11 cellular contexts compared by ENCODE assay signal in the genomic region with DNA sequence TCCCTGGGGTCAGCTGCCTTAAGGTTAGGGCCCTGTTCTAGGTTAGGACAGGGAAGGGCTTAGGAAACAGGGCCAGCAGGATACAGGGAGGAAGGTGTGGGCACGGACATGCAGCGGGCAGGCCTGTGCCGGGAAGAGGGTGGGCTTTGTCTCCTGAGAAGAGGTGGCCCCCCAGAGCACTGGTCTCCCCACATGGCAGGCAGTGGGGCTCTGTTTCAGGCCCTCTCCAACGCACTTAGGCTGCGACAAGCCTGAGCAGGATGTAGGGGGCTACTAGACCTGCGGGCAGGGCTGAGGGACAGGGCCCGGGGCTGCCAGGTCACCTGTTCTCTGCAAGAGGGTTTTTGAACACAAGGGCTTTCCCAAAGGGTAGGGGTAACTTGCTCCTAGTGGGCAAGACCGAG. TPM values are rescaled to one million over a fixed set of nuclear protein-coding genes. Genes with fewer than 3 reads are reported as not detected.
DNase-seq lines count a peak whose midpoint lies in the region; ATAC-seq, FAIRE-seq and TF ChIP-seq lines count a peak whose summit lies in the region.
"Had no signal": no experiment of that assay in that cellular context is flagged by ENCODE, and none has a peak within 500 bp of the region (broad histone marks: within the 10 kb centered on the region; RNA-seq: fewer than 3 reads in every experiment).

No MANE protein-coding gene starts in this region.

- no peaks in the 10 kb centered on the region for H3K27me3 Mint-ChIP-seq in activated T-helper 2 cell treated with anti-CD3 and anti-CD28 coated beads, Interferon-gamma antibody, Interleukin-2, Interleukin-4, amounts not matched to agents 10 μg/mL and 5 μg/mL and 100 μg/mL, durations not matched to agents 14 hours and 24 hours and 36 hours (ENCODE audit: low read depth)
- no peaks in the 10 kb centered on the region for H3K27me3 Mint-ChIP-seq in memory B cell

- FAIRE-seq in D721Med (lab: Jason Lieb, UNC) = no peak
- FAIRE-seq: HTR-8/SVneo had no signal

- intact Hi-C loops in heart left ventricle (cut with DNase I) = loop anchor here in 5 of 10 donors (5.0 to 10.0 kb wide), 3 partner anchors 33 to 125 kb away; a partner anchor contains a TSS
- intact Hi-C loops in Right ventricle myocardium superior (cut with DNase I) = no loop called here
- intact Hi-C loops in activated T-helper 2 cell treated with anti-CD3 and anti-CD28 coated beads, Interferon-gamma antibody, Interleukin-2, Interleukin-4, amounts not matched to agents 10 μg/mL and 5 μg/mL and 100 μg/mL, durations not matched to agents 14 hours and 24 hours and 36 hours (cut with micrococcal nuclease) = loop anchor here (2.0 kb wide), 1 partner anchor 13 kb away; no protein-coding TSS in a partner anchor

- H3K27me3 ChIP-seq in heart left ventricle = no peaks in the 10 kb centered on the region
- H3K27me3 ChIP-seq in foreskin keratinocyte = no peaks in the 10 kb centered on the region

- 70 to 88% (median 76%) methylated on average over 1 to 8 of the region's 8 CpGs for WGBS in heart left ventricle, 4 donors
- 93% methylated on average over 8 of the region's 8 CpGs for WGBS in urinary bladder

- peak overlapping the region; percentile 35 for H3K4me3 Mint-ChIP-seq in activated T-helper 2 cell treated with anti-CD3 and anti-CD28 coated beads, Interferon-gamma antibody, Interleukin-2, Interleukin-4, amounts not matched to agents 10 μg/mL and 5 μg/mL and 100 μg/mL, durations not matched to agents 14 hours and 24 hours and 36 hours (ENCODE audit: low read depth)
- H3K4me3 Mint-ChIP-seq in memory B cell = peak overlapping the region; percentile 66

- peaks cover 0 to 20% (median 0%) of the 10 kb centered on the region in 9 donors for H3K36me3 ChIP-seq in heart left ventricle
- H3K36me3 ChIP-seq in urinary bladder (ENCODE audit: insufficient read depth) = no peaks in the 10 kb centered on the region
- H3K36me3 ChIP-seq: WERI-Rb-1 had no signal

- no peaks in the 10 kb centered on the region for H3K9me3 Mint-ChIP-seq in activated T-helper 2 cell treated with anti-CD3 and anti-CD28 coated beads, Interferon-gamma antibody, Interleukin-2, Interleukin-4, amounts not matched to agents 10 μg/mL and 5 μg/mL and 100 μg/mL, durations not matched to agents 14 hours and 24 hours and 36 hours
- no peaks in the 10 kb centered on the region for H3K9me3 Mint-ChIP-seq in memory B cell

- H3K4me1 ChIP-seq in heart left ventricle (peaks cover 52 to 100% (median 100%) of the 10 kb centered on the region in 12 donors), urinary bladder (ENCODE audit: insufficient read depth) (peaks cover 1% of the 10 kb centered on the region), foreskin keratinocyte (peaks cover 37% of the 10 kb centered on the region)

- no peaks in the 10 kb centered on the region for H3K9me3 ChIP-seq in heart left ventricle

- peak overlapping the region in 1 of 12 donors; percentile 15 for H3K4me3 ChIP-seq in heart left ventricle
- no peak overlapping the region for H3K4me3 ChIP-seq in urinary bladder (ENCODE audit: low read depth, low read length)

- peaks cover 93% of the 10 kb centered on the region for H3K4me1 Mint-ChIP-seq in activated T-helper 2 cell treated with anti-CD3 and anti-CD28 coated beads, Interferon-gamma antibody, Interleukin-2, Interleukin-4, amounts not matched to agents 10 μg/mL and 5 μg/mL and 100 μg/mL, durations not matched to agents 14 hours and 24 hours and 36 hours (ENCODE audit: low read depth)
- peaks cover 77% of the 10 kb centered on the region for H3K4me1 Mint-ChIP-seq in memory B cell

- H3K36me3 Mint-ChIP-seq in activated T-helper 2 cell treated with anti-CD3 and anti-CD28 coated beads, Interferon-gamma antibody, Interleukin-2, Interleukin-4, amounts not matched to agents 10 μg/mL and 5 μg/mL and 100 μg/mL, durations not matched to agents 14 hours and 24 hours and 36 hours (ENCODE audit: low read depth) = peaks cover 46% of the 10 kb centered on the region
- H3K36me3 Mint-ChIP-seq in memory B cell = peaks cover 7% of the 10 kb centered on the region

- peak in 1 of 5 donors; percentile 17 for DNase-seq in heart left ventricle
- DNase-seq in Right ventricle myocardium superior = no peak
- DNase-seq in activated T-helper 2 cell treated with anti-CD3 and anti-CD28 coated beads, Interferon-gamma antibody, Interleukin-2, Interleukin-4, amounts not matched to agents 10 μg/mL and 5 μg/mL and 100 μg/mL, durations not matched to agents 14 hours and 24 hours and 36 hours (ENCODE audit: low spot score) = no peak
- no peak for DNase-seq in memory B cell (ENCODE audit: low spot score in 2 of 2)
- DNase-seq in foreskin keratinocyte = no peak
- no peak for DNase-seq in D721Med (ENCODE audit: insufficient read length, low spot score)
- DNase-seq in activated CD4-positive, CD25-positive, alpha-beta regulatory T cell treated with anti-CD3 and anti-CD28 coated beads, Interleukin-2, amount 50 U/mL, for 72 hours = no peak
- DNase-seq: cerebellar nuclear complex, WERI-Rb-1 had no signal

- peak overlapping the region; percentile 7 to 94 (median 87) for H3K27ac ChIP-seq in heart left ventricle
- peak overlapping the region; percentile 42 for H3K27ac ChIP-seq in urinary bladder (ENCODE audit: low read depth)
- no peak overlapping the region for H3K27ac ChIP-seq in foreskin keratinocyte
- H3K27ac ChIP-seq: WERI-Rb-1 had no signal

- TF ChIP-seq POLR2A in heart left ventricle (IDR thresholded peaks at IDR 0.05) = no peak

- peak overlapping the region; percentile 100 for H3K27ac Mint-ChIP-seq in activated T-helper 2 cell treated with anti-CD3 and anti-CD28 coated beads, Interferon-gamma antibody, Interleukin-2, Interleukin-4, amounts not matched to agents 10 μg/mL and 5 μg/mL and 100 μg/mL, durations not matched to agents 14 hours and 24 hours and 36 hours
- peak overlapping the region; percentile 76 for H3K27ac Mint-ChIP-seq in memory B cell

- TF ChIP-seq CTCF in heart left ventricle (IDR thresholded peaks at IDR 0.05) (no peak), foreskin keratinocyte (conservative IDR thresholded peaks at IDR 0.05) (no peak), D721Med (IDR thresholded peaks at IDR 0.05; ENCODE audit: insufficient read depth, missing control alignments) (no peak)

- ATAC-seq in heart left ventricle = no peak
- ATAC-seq in Right ventricle myocardium superior (ENCODE audit: poor library complexity) = no peak
- ATAC-seq in memory B cell (ENCODE audit: low read depth) = no peak
- no peak for ATAC-seq in foreskin keratinocyte

RNA-seq across cellular contexts. Expression of a gene that starts 33.5 kb away (rescaled TPM):
- total RNA-seq in heart left ventricle (10 to 100 TPM; 37.5 to 65.9 (median 56.4) TPM), Right ventricle myocardium superior (65.7 TPM), urinary bladder (24.3 TPM), foreskin keratinocyte (57.9 and 58.1 TPM in 2 replicates)
- polyA plus RNA-seq in heart left ventricle (10 to 100 TPM; 22.4 to 74.0 TPM), urinary bladder (65.0 TPM), foreskin keratinocyte (54.9 and 55.8 TPM in 2 replicates)
- total RNA-seq in activated T-helper 2 cell treated with anti-CD3 and anti-CD28 coated beads, Interferon-gamma antibody, Interleukin-2, Interleukin-4, amounts not matched to agents 10 μg/mL and 5 μg/mL and 100 μg/mL, durations not matched to agents 14 hours and 24 hours and 36 hours = 127 and 132 TPM in 2 replicates
